16 cellular contexts compared by ENCODE assay signal in genomic region chr1:16922885-16923431, GRCh38. TPM values are rescaled to one million over a fixed set of nuclear protein-coding genes. Genes with fewer than 3 reads are reported as not detected.
DNase-seq lines count a peak whose midpoint lies in the region; ATAC-seq, FAIRE-seq and TF ChIP-seq lines count a peak whose summit lies in the region.
"Had no signal": no experiment of that assay in that cellular context is flagged by ENCODE, and none has a peak within 500 bp of the region (broad histone marks: within the 10 kb centered on the region; RNA-seq: fewer than 3 reads in every experiment).

No MANE protein-coding gene starts in this region.

- no peak overlapping the region for H2BK15ac ChIP-seq in IMR-90 (ENCODE audit: low read depth, low read length)

- H2BK120ac ChIP-seq in IMR-90 (ENCODE audit: low read depth, low read length) = no peak overlapping the region

- H3K4me2 ChIP-seq in IMR-90 (ENCODE audit: low read depth, low read length) = no peak overlapping the region

- in situ Hi-C loops in IMR-90 (cut with MboI; ENCODE audit: low sequenced_read_pairs) = no loop called here

- no peak for FAIRE-seq in GM12891 (lab: Jason Lieb, UNC)

- H2BK20ac ChIP-seq in IMR-90 (ENCODE audit: low read depth, low read length) = no peak overlapping the region

- TF ChIP-seq POLR2A in IMR-90 (IDR thresholded peaks at IDR 0.05; ENCODE audit: low read depth, low read length) (no peak), GM12891 (IDR thresholded peaks at IDR 0.05; ENCODE audit: low read depth, low read length) (no peak)

- H3K27me3 Mint-ChIP-seq in T-helper 2 cell treated with Interferon-gamma antibody and Interleukin-4, amounts not matched to agents 5 μg/mL and 100 μg/mL, for 36 hours (ENCODE audit: low read depth) = peaks cover 3% of the 10 kb centered on the region
- no peaks in the 10 kb centered on the region for H3K27me3 Mint-ChIP-seq in chondrocyte (ENCODE audit: low read depth)
- no peaks in the 10 kb centered on the region for H3K27me3 Mint-ChIP-seq in naive thymus-derived CD8-positive, alpha-beta T cell

- no peak overlapping the region for H2AK9ac ChIP-seq in IMR-90 (replicated peaks; ENCODE audit: low read depth, low read length, poor library complexity)

- H4K8ac ChIP-seq in IMR-90 (ENCODE audit: low read depth in 2 of 2, low read length in 2 of 2) = no peak overlapping the region

- ATAC-seq in IMR-90 (ENCODE audit: low read depth) (no peak), GM18858 (IDR thresholded peaks at IDR 0.05; ENCODE audit: unreplicated experiment) (no peak)
- no peak for ATAC-seq in naive thymus-derived CD8-positive, alpha-beta T cell

- H3K4me1 ChIP-seq in IMR-90 (ENCODE audit: control insufficient read depth, insufficient read depth, low read length) = peaks cover 5% of the 10 kb centered on the region; the same call in 1 of the 2 replicates
- H3K4me1 ChIP-seq: parathyroid adenoma had no signal

- no peak overlapping the region for H4K91ac ChIP-seq in IMR-90 (ENCODE audit: insufficient read depth, low read depth, low read length)

- no peak overlapping the region for H3K4ac ChIP-seq in IMR-90 (ENCODE audit: low read depth, low read length)

- TF ChIP-seq CTCF in IMR-90 (conservative IDR thresholded peaks at IDR 0.05; ENCODE audit: low read depth, low read length) (no peak), chondrocyte (IDR thresholded peaks at IDR 0.05) (no peak)

- H3K27me3 ChIP-seq in IMR-90 (ENCODE audit: control insufficient read depth, insufficient read depth, low read length) = no peaks in the 10 kb centered on the region; the same call in 1 of the 2 replicates
- H3K27me3 ChIP-seq: transverse colon had no signal

- WGBS in IMR-90 (ENCODE audit: extremely low coverage in 2 of 2, insufficient read length in 1 of 2), 2 experiments = 82% methylated on average over 15 of the region's 18 CpGs; no CpG with 5 or more reads in 1 of the 2 experiments

- H3K4me3 Mint-ChIP-seq in T-helper 2 cell treated with Interferon-gamma antibody and Interleukin-4, amounts not matched to agents 5 μg/mL and 100 μg/mL, for 36 hours = no peak overlapping the region
- no peak overlapping the region for H3K4me3 Mint-ChIP-seq in chondrocyte (ENCODE audit: unreplicated experiment)
- H3K4me3 Mint-ChIP-seq in naive thymus-derived CD8-positive, alpha-beta T cell = peak overlapping the region in 3 of 10 donors; percentile 80 to 84 (median 80)
- H3K4me3 Mint-ChIP-seq: activated CD4-positive, alpha-beta memory T cell treated with anti-CD3 and anti-CD28 coated beads, Interleukin-2, amount 10 ng/mL, durations not matched to agents 7 days and 5 days had no signal

- dilution Hi-C loops in IMR-90 (cut with HindIII; ENCODE audit: low sequenced_read_pairs, unreplicated experiment) = no loop called here

- no peak overlapping the region for H2AK5ac ChIP-seq in IMR-90 (ENCODE audit: low read depth, low read length)

- no peaks in the 10 kb centered on the region for H3K36me3 Mint-ChIP-seq in T-helper 2 cell treated with Interferon-gamma antibody and Interleukin-4, amounts not matched to agents 5 μg/mL and 100 μg/mL, for 36 hours (ENCODE audit: low read depth)
- peaks cover 1% of the 10 kb centered on the region for H3K36me3 Mint-ChIP-seq in chondrocyte (ENCODE audit: low read depth)
- no peaks in the 10 kb centered on the region for H3K36me3 Mint-ChIP-seq in naive thymus-derived CD8-positive, alpha-beta T cell
- H3K36me3 Mint-ChIP-seq: mesothelial cell of epicardium had no signal

- no peaks in the 10 kb centered on the region for H3K36me3 ChIP-seq in IMR-90 (ENCODE audit: control insufficient read depth, insufficient read depth, low read length)
- H3K36me3 ChIP-seq: transverse colon had no signal

- POLR2A ChIA-PET in IMR-90 (lab: Charles Lee; ENCODE audit: unreplicated experiment) = no interaction called here
- POLR2A ChIA-PET in naive thymus-derived CD8-positive, alpha-beta T cell (lab: Charles Lee) = interaction anchor here (0.6 to 3.5 kb wide), 3 partner anchors 9 to 19 kb away, joined by 4 to 29 read pairs (median 7); no protein-coding TSS in a partner anchor

- no peak overlapping the region for H3K9ac ChIP-seq in IMR-90 (ENCODE audit: low read depth, low read length)
- H3K9ac ChIP-seq: parathyroid adenoma had no signal

- H3K27ac Mint-ChIP-seq in T-helper 2 cell treated with Interferon-gamma antibody and Interleukin-4, amounts not matched to agents 5 μg/mL and 100 μg/mL, for 36 hours = peak overlapping the region; percentile 53
- H3K27ac Mint-ChIP-seq in chondrocyte (ENCODE audit: unreplicated experiment) = no peak overlapping the region
- H3K27ac Mint-ChIP-seq in naive thymus-derived CD8-positive, alpha-beta T cell = peak overlapping the region in 3 of 10 donors; percentile 25 to 60 (median 29)
- H3K27ac Mint-ChIP-seq: activated CD4-positive, alpha-beta memory T cell treated with anti-CD3 and anti-CD28 coated beads, Interleukin-2, amount 10 ng/mL, durations not matched to agents 7 days and 5 days; mesothelial cell of epicardium had no signal

- no peak overlapping the region for H3K4me3 ChIP-seq in IMR-90 (ENCODE audit: insufficient read depth, low read depth, low read length)
- H3K4me3 ChIP-seq: transverse colon had no signal

- H3K4me1 Mint-ChIP-seq in T-helper 2 cell treated with Interferon-gamma antibody and Interleukin-4, amounts not matched to agents 5 μg/mL and 100 μg/mL, for 36 hours (ENCODE audit: low read depth) = peaks cover 12% of the 10 kb centered on the region
- H3K4me1 Mint-ChIP-seq in chondrocyte (ENCODE audit: low read depth) = peaks cover 10% of the 10 kb centered on the region
- peaks cover 21 to 64% (median 47%) of the 10 kb centered on the region in 4 donors for H3K4me1 Mint-ChIP-seq in naive thymus-derived CD8-positive, alpha-beta T cell

- H4K5ac ChIP-seq in IMR-90 (ENCODE audit: low read depth, low read length) = no peak overlapping the region

- no peak overlapping the region for H3K14ac ChIP-seq in IMR-90 (replicated peaks; ENCODE audit: low read depth, low read length)

- H3K18ac ChIP-seq in IMR-90 (ENCODE audit: low read depth, low read length) = no peak overlapping the region

- peaks cover 13% of the 10 kb centered on the region; the same call in 1 of the 2 replicates for H3K9me1 ChIP-seq in IMR-90 (ENCODE audit: insufficient read depth, low read length)

- intact Hi-C loops in IMR-90 (cut with micrococcal nuclease) (no loop called here), posterior vena cava (cut with DNase I) (no loop called here)

- peak overlapping the region; percentile 8 for H2AFZ ChIP-seq in IMR-90 (replicated peaks; ENCODE audit: low read length, poor library complexity)
- H2AFZ ChIP-seq: parathyroid adenoma had no signal

- H3K79me1 ChIP-seq in IMR-90 (ENCODE audit: low read depth in 1 of 2, low read length in 2 of 2) = peaks cover 0 to 5% of the 10 kb centered on the region in 2 experiments; a peak in 1 of 4 replicates

- CTCF ChIA-PET in IMR-90 (lab: Yijun Ruan, JAX) = no interaction called here

- no peak overlapping the region for H3K23ac ChIP-seq in IMR-90 (ENCODE audit: low read depth, low read length)

- H3K9me3 Mint-ChIP-seq in T-helper 2 cell treated with Interferon-gamma antibody and Interleukin-4, amounts not matched to agents 5 μg/mL and 100 μg/mL, for 36 hours = no peaks in the 10 kb centered on the region
- H3K9me3 Mint-ChIP-seq in chondrocyte (ENCODE audit: low read depth) = no peaks in the 10 kb centered on the region
- H3K9me3 Mint-ChIP-seq in naive thymus-derived CD8-positive, alpha-beta T cell = no peaks in the 10 kb centered on the region
- H3K9me3 Mint-ChIP-seq: activated CD4-positive, alpha-beta memory T cell treated with anti-CD3 and anti-CD28 coated beads, Interleukin-2, amount 10 ng/mL, durations not matched to agents 7 days and 5 days; mesothelial cell of epicardium had no signal

- H4K20me1 ChIP-seq in IMR-90 (ENCODE audit: insufficient read depth, low read length) = no peaks in the 10 kb centered on the region; the same call in 1 of the 2 replicates

- H3K56ac ChIP-seq in IMR-90 (ENCODE audit: extremely low read depth, insufficient read depth, low read length) = no peak overlapping the region

- no peak for DNase-seq in T-helper 2 cell treated with Interferon-gamma antibody and Interleukin-4, amounts not matched to agents 5 μg/mL and 100 μg/mL, for 36 hours (ENCODE audit: low spot score)
- DNase-seq in T-helper 2 cell (no peak), IMR-90 (no peak), chondrocyte (ENCODE audit: low spot score) (peak; percentile 79), posterior vena cava (ENCODE audit: low spot score) (peak; percentile 83), GM12891 (ENCODE audit: insufficient read length, low spot score) (no peak)
- DNase-seq in naive thymus-derived CD8-positive, alpha-beta T cell = no peak
- DNase-seq: activated CD4-positive, alpha-beta memory T cell treated with anti-CD3 and anti-CD28 coated beads, Interleukin-2, amount 10 ng/mL, durations not matched to agents 7 days and 5 days; activated gamma-delta T cell treated with Interleukin-2 at 50 U/mL for 16 hours; AML-193; foreskin fibroblast; T1000; transverse colon had no signal

- H3K9me3 ChIP-seq in IMR-90 (ENCODE audit: control insufficient read depth, insufficient read depth, low read length) = no peaks in the 10 kb centered on the region
- H3K9me3 ChIP-seq: transverse colon had no signal

- H3K27ac ChIP-seq in IMR-90 (ENCODE audit: insufficient read depth, low read length) = no peak overlapping the region
- H3K27ac ChIP-seq: parathyroid adenoma, transverse colon had no signal

- TF ChIP-seq RAD21 in IMR-90 (IDR thresholded peaks at IDR 0.05; ENCODE audit: low read length) = no peak

- BruUV-seq in IMR-90 (replicated peaks; lab: Mats Ljungman, UMichigan) = no TSS peak

- no peak overlapping the region for H2BK5ac ChIP-seq in IMR-90 (ENCODE audit: low read depth, low read length, poor library complexity, severe bottlenecking)

RNA-seq across cellular contexts. Expression of gene CROCC, which starts 1.2 kb away (rescaled TPM):
- total RNA-seq in IMR-90 (2012; rRNA removed) (7.2 and 7.5 TPM in 2 replicates), chondrocyte (24.7 to 32.2 TPM (median 26.2 TPM) in 3 replicates), posterior vena cava (10 to 100 TPM; 12.6 to 21.6 TPM)
- polyA plus RNA-seq in IMR-90 (2012; rRNA removed) = 13.7 and 14.7 TPM in 2 replicates
- polyA plus RNA-seq in IMR-90 (2012; cell fraction: cytosol; rRNA removed) = 10.7 and 12.9 TPM in 2 replicates
- 82.9 and 147 TPM in 2 replicates for polyA plus RNA-seq in IMR-90 (2012; cell fraction: nucleus; rRNA removed; ENCODE audit: low replicate concordance)
- 100 to 1,000 TPM; 117 to 124 TPM for total RNA-seq in naive thymus-derived CD8-positive, alpha-beta T cell
- polyA plus RNA-seq in naive thymus-derived CD8-positive, alpha-beta T cell = 1 to 10 TPM; 1.2 to 5.4 (median 1.3) TPM
- 2.3 TPM for polyA plus RNA-seq in GM12891 (2012; ENCODE audit: low read depth, missing spikeins)

RNA-seq across cellular contexts. Expression of gene RNU1-2, which starts 27.2 kb away (rescaled TPM):
- under 0.01 TPM in 2 replicates for total RNA-seq in IMR-90 (2012; rRNA removed)
- polyA plus RNA-seq in IMR-90 (2012; rRNA removed) = not detected in 2 replicates
- polyA plus RNA-seq in IMR-90 (2012; cell fraction: cytosol; rRNA removed) = not detected in 2 replicates
- polyA plus RNA-seq in IMR-90 (2012; cell fraction: nucleus; rRNA removed; ENCODE audit: low replicate concordance) = not detected in 2 replicates
- 1,438 to 1,620 TPM (median 1,579 TPM) in 3 replicates for total RNA-seq in chondrocyte
- over 10,000 TPM; 12,584 to 18,986 TPM for total RNA-seq in posterior vena cava
- 1,000 to 10,000 TPM; 3,449 to 3,916 TPM for total RNA-seq in naive thymus-derived CD8-positive, alpha-beta T cell
- 10 to 100 TPM in 1 of 3 donors, not detected in 2; 22.6 TPM for polyA plus RNA-seq in naive thymus-derived CD8-positive, alpha-beta T cell
- polyA plus RNA-seq in GM12891 (2012; ENCODE audit: low read depth, missing spikeins) = 40.8 TPM

RNA-seq across cellular contexts. Expression of gene MFAP2, which starts 57.5 kb away (rescaled TPM):
- total RNA-seq in IMR-90 (2012; rRNA removed) (2.5 and 3.9 TPM in 2 replicates), chondrocyte (260 to 285 TPM (median 269 TPM) in 3 replicates), posterior vena cava (10 to 100 TPM; 39.0 to 52.1 TPM)
- 13.9 and 14.6 TPM in 2 replicates for polyA plus RNA-seq in IMR-90 (2012; rRNA removed)
- polyA plus RNA-seq in IMR-90 (2012; cell fraction: cytosol; rRNA removed) = 14.5 and 21.7 TPM in 2 replicates
- polyA plus RNA-seq in IMR-90 (2012; cell fraction: nucleus; rRNA removed; ENCODE audit: low replicate concordance) = 17.6 and 36.8 TPM in 2 replicates
- total RNA-seq in naive thymus-derived CD8-positive, alpha-beta T cell = not detected
- polyA plus RNA-seq in naive thymus-derived CD8-positive, alpha-beta T cell = under 1 TPM in 1 of 3 donors, not detected in 2; 0.41 TPM
- not detected for polyA plus RNA-seq in GM12891 (2012; ENCODE audit: low read depth, missing spikeins)

Comparison
In these comparisons a context has a peak if more than half of its experiments do, and no peak if none do; other contexts are left out.
1. DNase-seq: peak in chondrocyte (single experiment) and posterior vena cava (single experiment); none in T-helper 2 cell treated with Interferon-gamma antibody and Interleukin-4, amounts not matched to agents 5 μg/mL and 100 μg/mL, for 36 hours (single experiment), T-helper 2 cell (0 of 5), IMR-90 (single experiment), naive thymus-derived CD8-positive, alpha-beta T cell (0 of 10) and GM12891 (single experiment).
2. RNA of gene RNU1-2, which starts 27.2 kb away (total RNA-seq): 12,584 to 18,986 TPM in posterior vena cava, 3,449 to 3,916 TPM in naive thymus-derived CD8-positive, alpha-beta T cell and 1,438 to 1,620 TPM in chondrocyte; under 0.01 TPM in IMR-90; every median in the first group is over 1,000 times any median in the second.